10 cellular contexts compared by ENCODE assay signal in the genomic region with DNA sequence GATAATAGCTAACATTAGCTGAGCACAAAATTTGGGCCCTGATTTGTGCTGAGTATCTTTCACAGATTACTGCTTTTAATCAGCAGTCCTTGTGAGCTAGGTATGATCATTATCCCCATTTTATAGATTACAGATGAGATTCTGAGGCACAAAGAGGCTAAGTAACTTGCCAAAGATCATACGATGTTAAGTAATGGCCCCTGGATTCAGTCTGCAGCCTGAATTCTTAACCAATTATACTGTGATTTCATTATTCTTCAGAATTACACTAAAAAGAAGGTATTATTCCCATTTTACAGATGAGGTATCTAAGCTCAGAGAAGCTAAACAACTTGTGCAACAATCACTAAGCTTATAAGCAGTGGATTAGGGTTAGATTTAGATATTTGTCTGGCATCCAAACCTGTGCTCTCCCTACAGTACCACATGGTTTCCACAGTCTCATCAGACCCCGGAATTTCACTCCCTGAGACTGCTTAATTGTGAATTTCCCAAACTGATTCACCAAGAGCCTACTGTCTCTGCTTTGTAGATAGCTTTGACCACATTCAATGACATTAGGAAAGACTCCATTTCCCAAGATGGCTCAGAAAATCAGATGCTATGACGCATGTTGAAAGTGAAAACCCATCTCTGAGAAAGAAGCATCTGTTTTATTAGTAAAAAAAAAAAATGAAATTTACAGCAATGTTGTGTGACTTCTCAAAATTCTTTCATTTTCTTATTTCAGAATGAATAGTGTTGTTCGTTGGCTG.
A peak's percentile ranks its signal among the peaks of the same experiment; 100 is the strongest.
DNase-seq lines count a peak whose midpoint lies in the region; ATAC-seq and TF ChIP-seq lines count a peak whose summit lies in the region.
"Had no signal": no experiment of that assay in that cellular context is flagged by ENCODE, and none has a peak within 500 bp of the region (broad histone marks: within the 10 kb centered on the region; RNA-seq: fewer than 3 reads in every experiment).

No MANE protein-coding gene starts in this region.

- ATAC-seq in GM19025 (IDR thresholded peaks at IDR 0.05; ENCODE audit: low read depth, unreplicated experiment) (peak; percentile 37), HG03095 (IDR thresholded peaks at IDR 0.05; ENCODE audit: unreplicated experiment) (peak; percentile 46)

- TF ChIP-seq CTCF in fibroblast of mammary gland (conservative IDR thresholded peaks at IDR 0.05; ENCODE audit: control insufficient read depth, insufficient read depth, low read depth, low read length): no peak
- no peak for TF ChIP-seq CTCF in WERI-Rb-1 (IDR thresholded peaks at IDR 0.05; ENCODE audit: low read depth, low read length)

- no peak overlapping the region for H3K27ac ChIP-seq in caudate nucleus (ENCODE audit: low read depth, low read length)
- H3K27ac ChIP-seq in WERI-Rb-1: no peak overlapping the region
- H3K27ac ChIP-seq: SJSA1 had no signal

- peak; percentile 34 for DNase-seq in AG08395 (ENCODE audit: low spot score)
- peak; percentile 76 for DNase-seq in fibroblast of mammary gland (ENCODE audit: low read depth)
- DNase-seq in caudate nucleus (lab: John Stamatoyannopoulos, UW): no peak
- DNase-seq in activated naive CD4-positive, alpha-beta T cell treated with anti-CD3 and anti-CD28 coated beads, Interleukin-2, amount 50 U/mL, for 16 hours: no peak
- no peak for DNase-seq in WERI-Rb-1
- no peak for DNase-seq in NCI-H2196 (lab: John Stamatoyannopoulos, UW; ENCODE audit: unreplicated experiment)
- DNase-seq: NCI-H1048 had no signal

- H3K9me3 ChIP-seq in WERI-Rb-1 (ENCODE audit: severe bottlenecking): no peaks in the 10 kb centered on the region
- H3K9me3 ChIP-seq: SJSA1 had no signal

- H3K27me3 ChIP-seq in WERI-Rb-1 (ENCODE audit: insufficient read depth, low read depth, severe bottlenecking): no peaks in the 10 kb centered on the region
- H3K27me3 ChIP-seq: SJSA1 had no signal

- H3K4me3 ChIP-seq in fibroblast of mammary gland (ENCODE audit: control insufficient read depth, low read depth, low read length) (no peak overlapping the region), WERI-Rb-1 (ENCODE audit: low read depth, low read length) (no peak overlapping the region)
- H3K4me3 ChIP-seq: SJSA1 had no signal

- H3K36me3 ChIP-seq in WERI-Rb-1: no peaks in the 10 kb centered on the region
- H3K36me3 ChIP-seq: SJSA1 had no signal

Comparison
In these comparisons a context has a peak if more than half of its experiments do, and no peak if none do; other contexts are left out.
1. DNase-seq: peak in AG08395 (single experiment) and fibroblast of mammary gland (single experiment); none in caudate nucleus (0 of 61), activated naive CD4-positive, alpha-beta T cell treated with anti-CD3 and anti-CD28 coated beads, Interleukin-2, amount 50 U/mL, for 16 hours (single experiment), WERI-Rb-1 (single experiment) and NCI-H2196 (single experiment).